ENCODE assay signal across 1 cellular context in the genomic region with DNA sequence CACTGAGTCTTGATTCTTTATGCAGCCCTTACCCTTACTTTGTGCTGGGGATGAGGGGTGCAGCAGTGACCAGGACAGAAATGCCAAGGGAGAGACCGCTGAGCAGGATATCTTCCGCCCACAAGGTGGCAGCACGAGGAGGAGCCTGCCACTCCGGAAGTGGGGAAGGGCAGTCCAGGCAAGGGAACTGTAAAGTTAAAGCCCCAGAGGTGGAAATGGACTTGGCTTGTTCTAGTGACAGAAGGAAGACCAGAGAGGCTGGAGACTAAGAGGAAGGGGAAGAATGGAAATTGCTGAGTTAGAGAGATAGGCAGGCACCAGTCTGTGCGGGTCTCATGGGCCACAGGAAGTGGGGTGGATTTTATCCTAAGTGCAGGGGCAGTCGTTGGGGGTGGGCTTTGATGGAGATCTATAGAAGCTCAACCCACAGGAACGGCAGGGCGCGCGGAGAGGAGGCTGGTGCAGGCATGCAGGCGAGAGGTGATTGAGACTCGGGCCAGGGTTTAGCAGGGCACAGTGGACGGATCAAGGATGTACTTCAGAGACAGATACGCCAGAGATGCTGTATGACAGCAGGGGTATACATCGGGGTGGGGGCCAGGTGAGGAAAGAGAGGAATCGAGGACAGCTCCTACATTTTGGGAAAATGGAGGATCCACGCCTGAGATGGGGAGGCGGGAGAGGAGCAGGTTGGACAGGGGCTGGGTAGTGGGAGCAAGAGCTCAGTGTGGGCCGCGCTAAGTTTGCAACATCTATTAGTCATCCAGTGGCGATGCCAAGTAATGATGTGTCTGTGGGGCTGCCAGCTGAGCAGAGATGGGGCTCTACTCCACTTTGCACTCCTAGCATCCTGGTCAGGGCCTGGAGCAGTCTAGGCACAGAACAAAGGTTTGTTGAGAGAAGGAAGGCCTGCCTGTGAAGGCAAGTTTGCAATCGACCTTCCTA.
TF ChIP-seq lines count a peak whose summit lies in the region.

No MANE protein-coding gene starts in this region.

TF ChIP-seq in HepG2, 621 proteins besides CTCF, POLR2A, EP300 and RAD21 (continued from another document and continues in another):
- TF ChIP-seq AFF4 (CRISPR knock-in tag; IDR thresholded peaks at IDR 0.05): no peak
- TF ChIP-seq ISL2 (CRISPR knock-in tag; IDR thresholded peaks at IDR 0.05): no peak
- no peak for TF ChIP-seq ZNF891 (CRISPR knock-in tag; IDR thresholded peaks at IDR 0.05)
- no peak for TF ChIP-seq ZNF460 (CRISPR knock-in tag; IDR thresholded peaks at IDR 0.05; ENCODE audit: borderline replicate concordance)
- TF ChIP-seq NONO (IDR thresholded peaks at IDR 0.05): no peak
- TF ChIP-seq NONO (CRISPR knock-in tag; conservative IDR thresholded peaks at IDR 0.05): peak; percentile 71
- no peak for TF ChIP-seq ZNF414 (CRISPR knock-in tag; IDR thresholded peaks at IDR 0.05)
- peak; percentile 21; the same call in 1 of the 2 replicates for TF ChIP-seq TBX2 (CRISPR knock-in tag; IDR thresholded peaks at IDR 0.05; ENCODE audit: borderline replicate concordance)
- no peak for TF ChIP-seq MBD4 (IDR thresholded peaks at IDR 0.05; ENCODE audit: borderline replicate concordance, low read length)
- no peak for TF ChIP-seq HMGA1 (CRISPR knock-in tag; conservative IDR thresholded peaks at IDR 0.05)
- peak; percentile 27; the same call in 1 of the 2 replicates for TF ChIP-seq FOXK1 (CRISPR knock-in tag; IDR thresholded peaks at IDR 0.05; ENCODE audit: borderline replicate concordance, low read depth)
- TF ChIP-seq, protein P1, sequence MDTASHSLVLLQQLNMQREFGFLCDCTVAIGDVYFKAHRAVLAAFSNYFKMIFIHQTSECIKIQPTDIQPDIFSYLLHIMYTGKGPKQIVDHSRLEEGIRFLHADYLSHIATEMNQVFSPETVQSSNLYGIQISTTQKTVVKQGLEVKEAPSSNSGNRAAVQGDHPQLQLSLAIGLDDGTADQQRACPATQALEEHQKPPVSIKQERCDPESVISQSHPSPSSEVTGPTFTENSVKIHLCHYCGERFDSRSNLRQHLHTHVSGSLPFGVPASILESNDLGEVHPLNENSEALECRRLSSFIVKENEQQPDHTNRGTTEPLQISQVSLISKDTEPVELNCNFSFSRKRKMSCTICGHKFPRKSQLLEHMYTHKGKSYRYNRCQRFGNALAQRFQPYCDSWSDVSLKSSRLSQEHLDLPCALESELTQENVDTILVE (CRISPR knock-in tag; IDR thresholded peaks at IDR 0.05): peak; percentile 28; the same call in 1 of the 2 replicates
- TF ChIP-seq, protein P2, sequence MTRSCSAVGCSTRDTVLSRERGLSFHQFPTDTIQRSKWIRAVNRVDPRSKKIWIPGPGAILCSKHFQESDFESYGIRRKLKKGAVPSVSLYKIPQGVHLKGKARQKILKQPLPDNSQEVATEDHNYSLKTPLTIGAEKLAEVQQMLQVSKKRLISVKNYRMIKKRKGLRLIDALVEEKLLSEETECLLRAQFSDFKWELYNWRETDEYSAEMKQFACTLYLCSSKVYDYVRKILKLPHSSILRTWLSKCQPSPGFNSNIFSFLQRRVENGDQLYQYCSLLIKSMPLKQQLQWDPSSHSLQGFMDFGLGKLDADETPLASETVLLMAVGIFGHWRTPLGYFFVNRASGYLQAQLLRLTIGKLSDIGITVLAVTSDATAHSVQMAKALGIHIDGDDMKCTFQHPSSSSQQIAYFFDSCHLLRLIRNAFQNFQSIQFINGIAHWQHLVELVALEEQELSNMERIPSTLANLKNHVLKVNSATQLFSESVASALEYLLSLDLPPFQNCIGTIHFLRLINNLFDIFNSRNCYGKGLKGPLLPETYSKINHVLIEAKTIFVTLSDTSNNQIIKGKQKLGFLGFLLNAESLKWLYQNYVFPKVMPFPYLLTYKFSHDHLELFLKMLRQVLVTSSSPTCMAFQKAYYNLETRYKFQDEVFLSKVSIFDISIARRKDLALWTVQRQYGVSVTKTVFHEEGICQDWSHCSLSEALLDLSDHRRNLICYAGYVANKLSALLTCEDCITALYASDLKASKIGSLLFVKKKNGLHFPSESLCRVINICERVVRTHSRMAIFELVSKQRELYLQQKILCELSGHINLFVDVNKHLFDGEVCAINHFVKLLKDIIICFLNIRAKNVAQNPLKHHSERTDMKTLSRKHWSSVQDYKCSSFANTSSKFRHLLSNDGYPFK (CRISPR knock-in tag; IDR thresholded peaks at IDR 0.05; ENCODE audit: borderline replicate concordance): no peak; the same call in 1 of the 2 replicates
- no peak for TF ChIP-seq YY1 (IDR thresholded peaks at IDR 0.05; ENCODE audit: insufficient read depth, insufficient replicate concordance, low read depth, low read length)
- peak; percentile 39; the same call in 1 of the 2 replicates for TF ChIP-seq TARDBP (CRISPR knock-in tag; IDR thresholded peaks at IDR 0.05)
- TF ChIP-seq BRF2 (CRISPR knock-in tag; IDR thresholded peaks at IDR 0.05): no peak
- 0 out of 2 replicates have a peak, but pooled peaks have one; percentile 9 for TF ChIP-seq ZBTB33 (CRISPR knock-in tag; IDR thresholded peaks at IDR 0.05)
- TF ChIP-seq PHF21A (CRISPR knock-in tag; IDR thresholded peaks at IDR 0.05): no peak
- TF ChIP-seq, protein P3, sequence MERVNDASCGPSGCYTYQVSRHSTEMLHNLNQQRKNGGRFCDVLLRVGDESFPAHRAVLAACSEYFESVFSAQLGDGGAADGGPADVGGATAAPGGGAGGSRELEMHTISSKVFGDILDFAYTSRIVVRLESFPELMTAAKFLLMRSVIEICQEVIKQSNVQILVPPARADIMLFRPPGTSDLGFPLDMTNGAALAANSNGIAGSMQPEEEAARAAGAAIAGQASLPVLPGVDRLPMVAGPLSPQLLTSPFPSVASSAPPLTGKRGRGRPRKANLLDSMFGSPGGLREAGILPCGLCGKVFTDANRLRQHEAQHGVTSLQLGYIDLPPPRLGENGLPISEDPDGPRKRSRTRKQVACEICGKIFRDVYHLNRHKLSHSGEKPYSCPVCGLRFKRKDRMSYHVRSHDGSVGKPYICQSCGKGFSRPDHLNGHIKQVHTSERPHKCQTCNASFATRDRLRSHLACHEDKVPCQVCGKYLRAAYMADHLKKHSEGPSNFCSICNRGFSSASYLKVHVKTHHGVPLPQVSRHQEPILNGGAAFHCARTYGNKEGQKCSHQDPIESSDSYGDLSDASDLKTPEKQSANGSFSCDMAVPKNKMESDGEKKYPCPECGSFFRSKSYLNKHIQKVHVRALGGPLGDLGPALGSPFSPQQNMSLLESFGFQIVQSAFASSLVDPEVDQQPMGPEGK (CRISPR knock-in tag; IDR thresholded peaks at IDR 0.05): 0 out of 2 replicates have a peak, but pooled peaks have one; percentile 20
- 0 out of 2 replicates have a peak, but pooled peaks have one; percentile 31 for TF ChIP-seq ZNF12 (CRISPR knock-in tag; IDR thresholded peaks at IDR 0.05)
- TF ChIP-seq ZMYM4 (CRISPR knock-in tag; IDR thresholded peaks at IDR 0.05): peak; percentile 93
- no peak for TF ChIP-seq SRSF9 (IDR thresholded peaks at IDR 0.05; ENCODE audit: borderline replicate concordance, insufficient read depth, low read depth, low read length, poor library complexity, severe bottlenecking)
- TF ChIP-seq ZNF331 (CRISPR knock-in tag; IDR thresholded peaks at IDR 0.05): peak; percentile 54; the same call in 1 of the 2 replicates
- TF ChIP-seq, protein P4, sequence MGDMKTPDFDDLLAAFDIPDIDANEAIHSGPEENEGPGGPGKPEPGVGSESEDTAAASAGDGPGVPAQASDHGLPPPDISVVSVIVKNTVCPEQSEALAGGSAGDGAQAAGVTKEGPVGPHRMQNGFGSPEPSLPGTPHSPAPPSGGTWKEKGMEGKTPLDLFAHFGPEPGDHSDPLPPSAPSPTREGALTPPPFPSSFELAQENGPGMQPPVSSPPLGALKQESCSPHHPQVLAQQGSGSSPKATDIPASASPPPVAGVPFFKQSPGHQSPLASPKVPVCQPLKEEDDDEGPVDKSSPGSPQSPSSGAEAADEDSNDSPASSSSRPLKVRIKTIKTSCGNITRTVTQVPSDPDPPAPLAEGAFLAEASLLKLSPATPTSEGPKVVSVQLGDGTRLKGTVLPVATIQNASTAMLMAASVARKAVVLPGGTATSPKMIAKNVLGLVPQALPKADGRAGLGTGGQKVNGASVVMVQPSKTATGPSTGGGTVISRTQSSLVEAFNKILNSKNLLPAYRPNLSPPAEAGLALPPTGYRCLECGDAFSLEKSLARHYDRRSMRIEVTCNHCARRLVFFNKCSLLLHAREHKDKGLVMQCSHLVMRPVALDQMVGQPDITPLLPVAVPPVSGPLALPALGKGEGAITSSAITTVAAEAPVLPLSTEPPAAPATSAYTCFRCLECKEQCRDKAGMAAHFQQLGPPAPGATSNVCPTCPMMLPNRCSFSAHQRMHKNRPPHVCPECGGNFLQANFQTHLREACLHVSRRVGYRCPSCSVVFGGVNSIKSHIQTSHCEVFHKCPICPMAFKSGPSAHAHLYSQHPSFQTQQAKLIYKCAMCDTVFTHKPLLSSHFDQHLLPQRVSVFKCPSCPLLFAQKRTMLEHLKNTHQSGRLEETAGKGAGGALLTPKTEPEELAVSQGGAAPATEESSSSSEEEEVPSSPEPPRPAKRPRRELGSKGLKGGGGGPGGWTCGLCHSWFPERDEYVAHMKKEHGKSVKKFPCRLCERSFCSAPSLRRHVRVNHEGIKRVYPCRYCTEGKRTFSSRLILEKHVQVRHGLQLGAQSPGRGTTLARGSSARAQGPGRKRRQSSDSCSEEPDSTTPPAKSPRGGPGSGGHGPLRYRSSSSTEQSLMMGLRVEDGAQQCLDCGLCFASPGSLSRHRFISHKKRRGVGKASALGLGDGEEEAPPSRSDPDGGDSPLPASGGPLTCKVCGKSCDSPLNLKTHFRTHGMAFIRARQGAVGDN (CRISPR knock-in tag; IDR thresholded peaks at IDR 0.05): peak; percentile 64
- peak; percentile 36 for TF ChIP-seq TEAD3 (CRISPR knock-in tag; optimal IDR thresholded peaks at IDR 0.05; ENCODE audit: borderline replicate concordance)
- TF ChIP-seq KDM2A (CRISPR knock-in tag; IDR thresholded peaks at IDR 0.05; ENCODE audit: borderline replicate concordance, low read depth): peak; percentile 65; the same call in 1 of the 2 replicates
- TF ChIP-seq KDM5B (CRISPR knock-in tag; IDR thresholded peaks at IDR 0.05; ENCODE audit: borderline replicate concordance): no peak
- TF ChIP-seq NCOA1 (CRISPR knock-in tag; IDR thresholded peaks at IDR 0.05): no peak
- peak; percentile 81 for TF ChIP-seq ZFP91 (CRISPR knock-in tag; IDR thresholded peaks at IDR 0.05; ENCODE audit: borderline replicate concordance)
- 0 out of 2 replicates have a peak, but pooled peaks have one; percentile 6 for TF ChIP-seq ZSCAN9 (CRISPR knock-in tag; IDR thresholded peaks at IDR 0.05; ENCODE audit: borderline replicate concordance)
- peak; percentile 53 for TF ChIP-seq ZNF263 (CRISPR knock-in tag; IDR thresholded peaks at IDR 0.05)
